ENCODE assay signal across 20 cellular contexts in the genomic region with DNA sequence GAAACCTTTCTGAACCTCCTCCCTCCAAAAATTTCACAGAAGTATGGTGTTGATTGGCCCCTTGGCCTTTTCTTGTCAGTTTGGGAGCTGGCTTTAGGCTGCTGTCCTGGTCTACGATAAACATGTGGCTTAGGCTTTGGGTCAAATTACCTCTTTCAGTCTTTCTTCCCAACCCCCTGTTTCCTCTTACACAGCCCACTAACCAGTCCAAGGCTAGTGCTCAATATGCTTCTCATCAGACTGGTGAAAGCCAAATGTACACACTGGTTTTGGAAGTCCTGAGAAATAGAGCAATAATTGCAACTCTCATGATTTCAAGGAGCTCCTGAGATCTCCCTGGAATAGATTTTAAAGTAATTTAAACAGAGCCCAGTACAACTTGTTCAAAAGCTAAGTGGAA.
A peak's percentile ranks its signal among the peaks of the same experiment; 100 is the strongest.
DNase-seq lines count a peak whose midpoint lies in the region; ATAC-seq, FAIRE-seq and TF ChIP-seq lines count a peak whose summit lies in the region.
"Had no signal": no experiment of that assay in that cellular context is flagged by ENCODE, and none has a peak within 500 bp of the region (broad histone marks: within the 10 kb centered on the region; RNA-seq: fewer than 3 reads in every experiment).

No MANE protein-coding gene starts in this region.

- no peak overlapping the region for H3K27ac ChIP-seq in endothelial cell of umbilical vein (ENCODE audit: insufficient read depth, low read depth, low read length)
- H3K27ac ChIP-seq in body of pancreas = no peak overlapping the region
- H3K27ac ChIP-seq: pancreas, SK-N-MC, skin epidermis, VCaP had no signal

- no peak overlapping the region for H3K4me3 ChIP-seq in endothelial cell of umbilical vein (replicated peaks in 1 of 3; ENCODE audit: insufficient read depth in 1 of 3, low read depth in 1 of 3, low read length in 3 of 3)
- no peak overlapping the region for H3K4me3 ChIP-seq in body of pancreas
- H3K4me3 ChIP-seq: K562, pancreas, SK-N-MC, skin epidermis had no signal

- H3K79me2 ChIP-seq in endothelial cell of umbilical vein (ENCODE audit: control insufficient read depth, insufficient read depth, low read length) = no peaks in the 10 kb centered on the region

- no peaks in the 10 kb centered on the region for H3K27me3 ChIP-seq in endothelial cell of umbilical vein (ENCODE audit: control insufficient read depth in 2 of 2, insufficient read depth in 2 of 2, low read length in 2 of 2)
- H3K27me3 ChIP-seq in body of pancreas = no peaks in the 10 kb centered on the region
- H3K27me3 ChIP-seq: pancreas had no signal

- no peak overlapping the region for H3K4me2 ChIP-seq in endothelial cell of umbilical vein (ENCODE audit: insufficient read depth, low read length)

- intact Hi-C loops in endothelial cell of umbilical vein (cut with micrococcal nuclease) (no loop called here), body of pancreas (cut with DNase I) (no loop called here)

- no peaks in the 10 kb centered on the region for H4K20me1 ChIP-seq in endothelial cell of umbilical vein (replicated peaks; ENCODE audit: control insufficient read depth, extremely low read depth, insufficient read depth, low read length)

- WGBS in body of pancreas, 2 donors = 36 to 60% methylated on average over 1 of the region's 1 CpG

- TF ChIP-seq POLR2A in endothelial cell of umbilical vein (IDR thresholded peaks at IDR 0.05; ENCODE audit: low read depth, low read length) = no peak
- TF ChIP-seq POLR2A in body of pancreas (IDR thresholded peaks at IDR 0.05) = no peak

- no peak for FAIRE-seq in endothelial cell of umbilical vein (lab: Jason Lieb, UNC)
- FAIRE-seq: K562, pancreas had no signal

- TF ChIP-seq CTCF in endothelial cell of umbilical vein (IDR thresholded peaks at IDR 0.05; ENCODE audit: extremely low read depth in 1 of 2, insufficient read depth in 1 of 2, low read depth in 1 of 2, low read length in 2 of 2) = no peak
- TF ChIP-seq CTCF in osteocyte (IDR thresholded peaks at IDR 0.05) = no peak
- no peak for TF ChIP-seq CTCF in body of pancreas (IDR thresholded peaks at IDR 0.05)

- H3K4me1 ChIP-seq in endothelial cell of umbilical vein (ENCODE audit: control insufficient read depth, extremely low read depth, insufficient read depth, low read length) (no peaks in the 10 kb centered on the region), body of pancreas (no peaks in the 10 kb centered on the region)
- H3K4me1 ChIP-seq: pancreas had no signal

- H3K27ac Mint-ChIP-seq in osteocyte (ENCODE audit: unreplicated experiment) = peak overlapping the region; percentile 75
- H3K27ac Mint-ChIP-seq: activated T-helper 17 cell treated with anti-CD3 and anti-CD28 coated beads, Interleukin-2, amount 50 U/mL, for 72 hours; stimulated activated memory B cell treated with anti-CD40 and anti-IgM and Interleukin-4, amounts not matched to agents 10 μg/mL and 1 μg/mL and 100 μg/mL, for 72 hours had no signal

- H3K9ac ChIP-seq in endothelial cell of umbilical vein (replicated peaks; ENCODE audit: extremely low read depth, insufficient read depth, low read length) = no peak overlapping the region

- no peak overlapping the region for H3K4me3 Mint-ChIP-seq in osteocyte (ENCODE audit: unreplicated experiment)
- H3K4me3 Mint-ChIP-seq: activated T-helper 17 cell treated with anti-CD3 and anti-CD28 coated beads, Interleukin-2, amount 50 U/mL, for 72 hours; stimulated activated memory B cell treated with anti-CD40 and anti-IgM and Interleukin-4, amounts not matched to agents 10 μg/mL and 1 μg/mL and 100 μg/mL, for 72 hours had no signal

- ATAC-seq in body of pancreas = no peak
- ATAC-seq: activated T-helper 17 cell treated with anti-CD3 and anti-CD28 coated beads, Interleukin-2, amount 50 U/mL, for 72 hours; K562; left colon; pancreas; stimulated activated memory B cell treated with anti-CD40 and anti-IgM and Interleukin-4, amounts not matched to agents 10 μg/mL and 1 μg/mL and 100 μg/mL, for 72 hours had no signal

- dilution Hi-C loops in endothelial cell of umbilical vein (cut with MboI; ENCODE audit: extremely low pct_ligation_motif_present, low sequenced_read_pairs) = no loop called here

- POLR2A ChIA-PET in endothelial cell of umbilical vein (lab: Charles Lee) = no interaction called here

- H3K36me3 ChIP-seq in endothelial cell of umbilical vein (ENCODE audit: control insufficient read depth in 2 of 2, extremely low read depth in 1 of 2, insufficient read depth in 2 of 2, low read length in 2 of 2) = no peaks in the 10 kb centered on the region
- H3K36me3 ChIP-seq in body of pancreas (replicated peaks in 1 of 2; ENCODE audit: insufficient read depth in 1 of 2, low read depth in 2 of 2) = no peaks in the 10 kb centered on the region
- H3K36me3 ChIP-seq: pancreas had no signal

- H3K4me1 Mint-ChIP-seq in osteocyte (ENCODE audit: unreplicated experiment) = peaks cover 16% of the 10 kb centered on the region
- H3K4me1 Mint-ChIP-seq: activated T-helper 17 cell treated with anti-CD3 and anti-CD28 coated beads, Interleukin-2, amount 50 U/mL, for 72 hours; stimulated activated memory B cell treated with anti-CD40 and anti-IgM and Interleukin-4, amounts not matched to agents 10 μg/mL and 1 μg/mL and 100 μg/mL, for 72 hours had no signal

- H3K9me3 Mint-ChIP-seq in osteocyte (ENCODE audit: unreplicated experiment) = peaks cover 11% of the 10 kb centered on the region
- H3K9me3 Mint-ChIP-seq: activated T-helper 17 cell treated with anti-CD3 and anti-CD28 coated beads, Interleukin-2, amount 50 U/mL, for 72 hours; stimulated activated memory B cell treated with anti-CD40 and anti-IgM and Interleukin-4, amounts not matched to agents 10 μg/mL and 1 μg/mL and 100 μg/mL, for 72 hours had no signal

- peaks cover 6% of the 10 kb centered on the region for H3K36me3 Mint-ChIP-seq in osteocyte (ENCODE audit: unreplicated experiment)
- H3K36me3 Mint-ChIP-seq: stimulated activated memory B cell treated with anti-CD40 and anti-IgM and Interleukin-4, amounts not matched to agents 10 μg/mL and 1 μg/mL and 100 μg/mL, for 72 hours had no signal

- peak overlapping the region; percentile 73 for H2AFZ ChIP-seq in endothelial cell of umbilical vein (ENCODE audit: low read depth, low read length)

- CTCF ChIA-PET in endothelial cell of umbilical vein (lab: Charles Lee) = interaction anchor here (0.9 kb wide), 2 partner anchors 9 to 12 kb away, joined by 3 to 4 read pairs; no protein-coding TSS in a partner anchor

- no TSS peak for BruUV-seq in endothelial cell of umbilical vein (replicated peaks; lab: Mats Ljungman, UMichigan)

- H3K9me1 ChIP-seq in endothelial cell of umbilical vein (replicated peaks; ENCODE audit: control insufficient read depth, extremely low read depth, insufficient read depth, low read length) = no peaks in the 10 kb centered on the region

- H3K27me3 Mint-ChIP-seq in osteocyte (ENCODE audit: unreplicated experiment) = no peaks in the 10 kb centered on the region
- H3K27me3 Mint-ChIP-seq: activated T-helper 17 cell treated with anti-CD3 and anti-CD28 coated beads, Interleukin-2, amount 50 U/mL, for 72 hours; stimulated activated memory B cell treated with anti-CD40 and anti-IgM and Interleukin-4, amounts not matched to agents 10 μg/mL and 1 μg/mL and 100 μg/mL, for 72 hours had no signal

- no peaks in the 10 kb centered on the region for H3K9me3 ChIP-seq in endothelial cell of umbilical vein (replicated peaks; ENCODE audit: control insufficient read depth, insufficient read depth, low read length)
- H3K9me3 ChIP-seq in body of pancreas = no peaks in the 10 kb centered on the region
- H3K9me3 ChIP-seq: pancreas had no signal

- DNase-seq in DMS 273 (lab: John Stamatoyannopoulos, UW; ENCODE audit: unreplicated experiment) = peak; percentile 45
- DNase-seq in NCI-H69 (lab: John Stamatoyannopoulos, UW) = peak; percentile 10
- DNase-seq in endothelial cell of umbilical vein (ENCODE audit: low read depth, low spot score) = peak; percentile 14
- no peak for DNase-seq in osteocyte (ENCODE audit: extremely low spot score, unreplicated experiment)
- no peak for DNase-seq in T1000 (lab: John Stamatoyannopoulos, UW)
- no peak for DNase-seq in NCI-H2227 treated with DMSO at 0.1 percent for 48 hours (lab: John Stamatoyannopoulos, UW)
- DNase-seq in body of pancreas = no peak
- DNase-seq in epidermal melanocyte (ENCODE audit: insufficient read length, low spot score) = no peak
- DNase-seq: AML-193, amniotic stem cell, hippocampal formation, left colon, NCI-H1105, pancreas had no signal

TF ChIP-seq in endothelial cell of umbilical vein, 7 proteins besides CTCF, POLR2A, EP300 and RAD21:
- TF ChIP-seq FOS (IDR thresholded peaks at IDR 0.05; ENCODE audit: borderline replicate concordance, insufficient read depth, low read length) (no peak), POLR2AphosphoS5 (IDR thresholded peaks at IDR 0.05; ENCODE audit: insufficient read depth, low read depth, low read length) (no peak), GATA2 (IDR thresholded peaks at IDR 0.05; ENCODE audit: insufficient read depth, insufficient read length, low read depth, low read length) (no peak), MYC (IDR thresholded peaks at IDR 0.05; ENCODE audit: low read depth, low read length) (no peak), JUN (IDR thresholded peaks at IDR 0.05; ENCODE audit: borderline replicate concordance, insufficient read depth, insufficient read length, low read depth) (no peak), EZH2 (IDR thresholded peaks at IDR 0.05; ENCODE audit: borderline replicate concordance, low read depth, low read length, severe bottlenecking) (no peak)
- TF ChIP-seq, protein P1, sequence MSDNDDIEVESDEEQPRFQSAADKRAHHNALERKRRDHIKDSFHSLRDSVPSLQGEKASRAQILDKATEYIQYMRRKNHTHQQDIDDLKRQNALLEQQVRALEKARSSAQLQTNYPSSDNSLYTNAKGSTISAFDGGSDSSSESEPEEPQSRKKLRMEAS (IDR thresholded peaks at IDR 0.05; ENCODE audit: insufficient read depth, insufficient read length) = no peak

Comparison
In these comparisons a context has a peak if more than half of its experiments do, and no peak if none do; other contexts are left out.
1. DNase-seq: peak in DMS 273 (single experiment), NCI-H69 (single experiment) and endothelial cell of umbilical vein (single experiment); none in osteocyte (single experiment), T1000 (single experiment), NCI-H2227 treated with DMSO at 0.1 percent for 48 hours (single experiment), body of pancreas (0 of 4) and epidermal melanocyte (single experiment).